In the genomic region with DNA sequence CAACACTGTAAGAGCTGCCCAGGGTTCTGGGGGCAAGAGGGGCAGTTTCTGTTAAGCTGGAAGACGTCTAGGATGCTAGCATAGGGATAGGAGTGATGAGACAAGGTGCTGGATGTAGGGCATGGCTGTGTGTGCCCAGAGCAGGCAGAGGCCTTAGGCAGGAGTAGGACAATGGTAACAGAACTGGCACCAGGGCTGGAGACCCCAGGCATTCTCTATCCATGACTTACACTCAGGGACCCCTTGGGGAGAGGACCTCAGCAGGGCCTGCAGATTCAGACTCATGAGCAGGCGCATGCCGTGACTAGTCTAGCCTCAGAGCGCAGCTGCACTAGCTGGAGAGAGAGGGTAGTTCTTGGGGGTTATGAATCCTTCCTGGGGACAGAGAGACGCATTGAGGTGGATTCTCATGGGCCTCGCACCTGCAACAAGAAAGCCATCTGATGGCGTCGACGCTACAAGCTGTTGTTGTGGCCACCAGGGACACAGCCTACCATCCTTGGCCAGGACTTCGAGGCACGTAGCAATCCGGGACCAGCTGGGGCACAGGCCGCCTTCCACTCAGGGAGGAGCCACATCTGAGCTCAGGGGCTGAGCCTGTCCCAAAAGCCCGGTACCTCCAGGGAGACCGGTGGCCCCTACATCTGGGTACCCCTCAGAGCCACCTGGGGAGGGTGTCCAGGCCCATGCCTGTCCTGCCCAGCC, we compare ENCODE assay signal across 28 cellular contexts.
"Had no signal": no experiment of that assay in that cellular context is flagged by ENCODE, and none has a peak within 500 bp of the region (broad histone marks: within the 10 kb centered on the region; RNA-seq: fewer than 3 reads in every experiment).

No MANE protein-coding gene starts in this region.

- H3K4me1 ChIP-seq: left lung, thyroid gland, upper lobe of right lung had no signal

- DNase-seq: activated CD4-positive, alpha-beta memory T cell treated with anti-CD3 and anti-CD28 coated beads for 36 hours; activated CD4-positive, alpha-beta T cell treated with anti-CD3 and anti-CD28 coated beads, Interleukin-2, amount 10 ng/mL, durations not matched to agents 24 days and 14 days; activated CD4-positive, CD25-positive, alpha-beta regulatory T cell treated with anti-CD3 and anti-CD28 coated beads, Interleukin-2, amount 50 U/mL, for 72 hours; activated T-cell treated with anti-CD3 and anti-CD28 coated beads, Interleukin-2, amount 50 U/mL, for 4 hours; anterior cingulate cortex; effector memory CD8-positive, alpha-beta T cell; foreskin fibroblast; hypothalamus; kidney glomerular epithelial cell; mesendoderm; occipital lobe; stimulated activated CD4-positive, alpha-beta T cell treated with anti-CD3 and anti-CD28 coated beads, Interleukin-12 subunit alpha, Interleukin-12 subunit beta, amount 100 ng/mL, for 4 hours; stimulated activated CD4-positive, alpha-beta T cell treated with anti-CD3 and anti-CD28 coated beads, Interleukin-4, amount 100 ng/mL, for 1 hour; T-helper 17 cell; thyroid gland had no signal

- H3K4me3 ChIP-seq: coronary artery, left lung, lung, skin epidermis, thyroid gland, upper lobe of right lung had no signal

- ATAC-seq: activated T-cell treated with anti-CD3 and anti-CD28 coated beads, Interleukin-2, amount 50 U/mL, for 4 hours; effector memory CD8-positive, alpha-beta T cell; esophagus mucosa; left lung; sciatic nerve; SK-N-SH treated with all-trans-retinoic acid at 6 μM for 48 hours; T-helper 17 cell; upper lobe of right lung had no signal

- H3K36me3 ChIP-seq: left lung, thyroid gland, upper lobe of right lung had no signal

- H3K27me3 Mint-ChIP-seq: activated CD4-positive, alpha-beta memory T cell treated with anti-CD3 and anti-CD28 coated beads for 36 hours; activated CD4-positive, alpha-beta T cell treated with anti-CD3 and anti-CD28 coated beads, Interleukin-2, amount 10 ng/mL, durations not matched to agents 24 days and 14 days; activated naive CD4-positive, alpha-beta T cell treated with anti-CD3 and anti-CD28 coated beads, Interleukin-2, amount 50 U/mL, for 24 hours; progenitor cell of endocrine pancreas; stimulated activated naive CD8-positive, alpha-beta T cell treated with anti-CD3 and anti-CD28 coated beads, Interleukin-15, Interleukin-2, amounts not matched to agents 100 ng/mL and 50 ng/mL, for 24 hours; T-helper 17 cell had no signal

- H3K9me3 ChIP-seq: thyroid gland had no signal

- H3K36me3 Mint-ChIP-seq: activated CD4-positive, alpha-beta memory T cell treated with anti-CD3 and anti-CD28 coated beads for 36 hours had no signal

- H3K27ac Mint-ChIP-seq: activated CD4-positive, alpha-beta memory T cell treated with anti-CD3 and anti-CD28 coated beads for 36 hours; activated CD4-positive, alpha-beta T cell treated with anti-CD3 and anti-CD28 coated beads, Interleukin-2, amount 10 ng/mL, durations not matched to agents 24 days and 14 days; activated naive CD4-positive, alpha-beta T cell treated with anti-CD3 and anti-CD28 coated beads, Interleukin-2, amount 50 U/mL, for 24 hours; activated T-helper 2 cell treated with anti-CD3 and anti-CD28 coated beads, Interferon-gamma antibody, Interleukin-2, Interleukin-4, amounts not matched to agents 10 μg/mL and 5 μg/mL and 100 μg/mL, durations not matched to agents 14 hours and 24 hours and 36 hours; effector memory CD8-positive, alpha-beta T cell; nephron; progenitor cell of endocrine pancreas; stimulated activated naive CD8-positive, alpha-beta T cell treated with anti-CD3 and anti-CD28 coated beads, Interleukin-15, Interleukin-2, amounts not matched to agents 100 ng/mL and 50 ng/mL, for 24 hours; T-helper 17 cell had no signal

- H3K4me1 Mint-ChIP-seq: activated CD4-positive, alpha-beta T cell treated with anti-CD3 and anti-CD28 coated beads, Interleukin-2, amount 10 ng/mL, durations not matched to agents 24 days and 14 days; activated naive CD4-positive, alpha-beta T cell treated with anti-CD3 and anti-CD28 coated beads, Interleukin-2, amount 50 U/mL, for 24 hours; nephron; T-helper 17 cell had no signal

- H3K27ac ChIP-seq: coronary artery, left lung, skin epidermis, thyroid gland, upper lobe of right lung had no signal

- H3K27me3 ChIP-seq: left lung, thyroid gland, upper lobe of right lung had no signal

- H3K4me3 Mint-ChIP-seq: activated CD4-positive, alpha-beta memory T cell treated with anti-CD3 and anti-CD28 coated beads for 36 hours; activated CD4-positive, alpha-beta T cell treated with anti-CD3 and anti-CD28 coated beads, Interleukin-2, amount 10 ng/mL, durations not matched to agents 24 days and 14 days; activated naive CD4-positive, alpha-beta T cell treated with anti-CD3 and anti-CD28 coated beads, Interleukin-2, amount 50 U/mL, for 24 hours; activated T-cell treated with anti-CD3 and anti-CD28 coated beads, Interleukin-2, amount 50 U/mL, for 4 hours; effector memory CD8-positive, alpha-beta T cell; nephron; stimulated activated naive CD8-positive, alpha-beta T cell treated with anti-CD3 and anti-CD28 coated beads, Interleukin-15, Interleukin-2, amounts not matched to agents 100 ng/mL and 50 ng/mL, for 24 hours; T-helper 17 cell had no signal

- H3K9me3 Mint-ChIP-seq: activated naive CD4-positive, alpha-beta T cell treated with anti-CD3 and anti-CD28 coated beads, Interleukin-2, amount 50 U/mL, for 24 hours had no signal
